1 cellular context compared by ENCODE assay signal in genomic region chr18:59087391-59087790, GRCh38.
TF ChIP-seq lines count a peak whose summit lies in the region.

No MANE protein-coding gene starts in this region.

TF ChIP-seq in IMR-90, 13 proteins besides CTCF, POLR2A, EP300 and RAD21:
- TF ChIP-seq MAFK (IDR thresholded peaks at IDR 0.05; ENCODE audit: low read depth, low read length) (no peak), MXI1 (IDR thresholded peaks at IDR 0.05; ENCODE audit: borderline replicate concordance, low read depth, low read length) (no peak)
